In the genomic region with DNA sequence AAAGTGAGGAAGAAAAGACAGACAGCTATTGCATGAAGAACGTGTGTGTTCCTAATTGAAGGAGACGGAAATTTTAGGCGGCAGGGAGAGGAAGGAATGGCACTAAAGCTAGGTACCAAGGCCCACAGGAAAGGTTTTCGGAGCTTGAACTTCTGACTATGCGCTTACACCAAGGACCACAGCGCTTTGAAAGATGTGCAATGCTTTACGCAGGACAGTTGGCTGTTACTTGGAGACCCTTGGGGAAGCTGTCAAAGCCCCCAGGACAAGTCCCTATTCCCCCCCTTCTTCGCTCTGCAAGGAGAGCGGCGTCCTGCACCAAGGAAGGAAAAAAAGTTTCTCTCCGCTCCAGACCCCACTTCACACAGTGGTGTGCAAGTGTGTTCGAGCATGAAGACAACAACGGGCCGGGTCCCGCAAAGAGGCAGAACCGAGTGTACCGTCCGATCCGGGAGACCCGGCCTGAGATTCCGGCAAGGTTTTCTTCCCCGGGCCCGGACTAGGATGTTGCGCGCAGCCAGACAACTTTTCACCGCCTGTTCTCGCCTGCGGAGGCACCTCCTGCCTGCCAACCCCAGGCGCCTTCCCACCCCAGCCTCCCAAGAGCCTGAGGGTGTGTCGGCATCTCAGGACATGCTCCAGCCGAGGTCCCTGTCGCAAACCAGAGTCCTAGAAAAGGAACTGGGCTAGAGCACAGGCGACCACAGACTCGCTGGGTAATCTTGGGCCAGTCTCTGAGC, we compare ENCODE assay signal across 12 cellular contexts. TPM values are rescaled to one million over a fixed set of nuclear protein-coding genes. Genes with fewer than 3 reads are reported as not detected.
DNase-seq lines count a peak whose midpoint lies in the region; ATAC-seq, FAIRE-seq and TF ChIP-seq lines count a peak whose summit lies in the region.
"Had no signal": no experiment of that assay in that cellular context is flagged by ENCODE, and none has a peak within 500 bp of the region (broad histone marks: within the 10 kb centered on the region; RNA-seq: fewer than 3 reads in every experiment).

No MANE protein-coding gene starts in this region.

- H3K27ac ChIP-seq in A549 (no peak overlapping the region), right atrium auricular region (peak overlapping the region; percentile 18 to 57)
- no peak overlapping the region for H3K27ac ChIP-seq in CD8-positive, alpha-beta T cell (ENCODE audit: low read depth, low read length)

- no peak for ATAC-seq in A549
- ATAC-seq in omental fat pad (ENCODE audit: low FRiP score) = peak; percentile 56
- ATAC-seq in CD8-positive, alpha-beta T cell = no peak
- ATAC-seq in T-cell (replicated peaks in 1 of 4) = no peak
- no peak for ATAC-seq in GM21825 (IDR thresholded peaks at IDR 0.05; ENCODE audit: unreplicated experiment)

- H3K4me3 Mint-ChIP-seq in MCF 10A (ENCODE audit: unreplicated experiment) (peak overlapping the region; percentile 76), T-cell (peak overlapping the region in 1 of 3 donors; percentile 22)
- no peak overlapping the region for H3K4me3 Mint-ChIP-seq in CD8-positive, alpha-beta T cell
- no peak overlapping the region for H3K4me3 Mint-ChIP-seq in activated T-cell treated with anti-CD3 and anti-CD28 coated beads, Interleukin-2, amount 50 U/mL, for 24 hours

- BruUV-seq in MCF 10A (replicated peaks; lab: Mats Ljungman, UMichigan) = no TSS peak

- H3K27me3 ChIP-seq in right atrium auricular region = no peaks in the 10 kb centered on the region
- no peaks in the 10 kb centered on the region for H3K27me3 ChIP-seq in CD8-positive, alpha-beta T cell (ENCODE audit: insufficient read depth, low read length)

- POLR2A ChIA-PET in A549 (lab: Yijun Ruan, JAX) = no interaction called here
- POLR2A ChIA-PET in MCF 10A (lab: Yijun Ruan, JAX) = no interaction called here
- POLR2A ChIA-PET in CD8-positive, alpha-beta T cell (lab: Charles Lee) = no interaction called here
- POLR2A ChIA-PET in T-cell (lab: Charles Lee) = no interaction called here

- CTCF ChIA-PET in A549 (lab: Yijun Ruan, JAX) (no interaction called here), MCF 10A (lab: Yijun Ruan, JAX) (interaction anchor here (0.7 kb wide), 2 partner anchors 20 to 38 kb away, joined by 3 to 4 read pairs; no protein-coding TSS in a partner anchor), T-cell (lab: Charles Lee) (no interaction called here)
- CTCF ChIA-PET in CD8-positive, alpha-beta T cell (lab: Charles Lee) = no interaction called here

- 67% methylated on average over 19 of the region's 34 CpGs for WGBS in A549 (ENCODE audit: missing lambda C conversion rate)

- peak overlapping the region; percentile 75; the same call in 1 of the 3 replicates for H3K4me2 ChIP-seq in A549

- intact Hi-C loops in MCF 10A (cut with micrococcal nuclease) = no loop called here
- intact Hi-C loops in CD8-positive, alpha-beta T cell (cut with DNase I, micrococcal nuclease) = no loop called here

- H3K36me3 Mint-ChIP-seq in MCF 10A (ENCODE audit: insufficient read depth, unreplicated experiment) (no peaks in the 10 kb centered on the region), T-cell (no peaks in the 10 kb centered on the region)
- no peaks in the 10 kb centered on the region for H3K36me3 Mint-ChIP-seq in CD8-positive, alpha-beta T cell
- H3K36me3 Mint-ChIP-seq in activated T-cell treated with anti-CD3 and anti-CD28 coated beads, Interleukin-2, amount 50 U/mL, for 24 hours (ENCODE audit: low read depth) = no peaks in the 10 kb centered on the region

- H3K9me3 ChIP-seq in A549 (no peaks in the 10 kb centered on the region), right atrium auricular region (no peaks in the 10 kb centered on the region)
- no peaks in the 10 kb centered on the region for H3K9me3 ChIP-seq in CD8-positive, alpha-beta T cell (ENCODE audit: low read length)

- TF ChIP-seq CTCF in A549 (IDR thresholded peaks at IDR 0.05) (no peak), MCF 10A (IDR thresholded peaks at IDR 0.05; ENCODE audit: unreplicated experiment) (no peak), right atrium auricular region (IDR thresholded peaks at IDR 0.05) (no peak), omental fat pad (IDR thresholded peaks at IDR 0.05) (no peak)
- TF ChIP-seq CTCF in CD8-positive, alpha-beta T cell (IDR thresholded peaks at IDR 0.05) = no peak

- no peaks in the 10 kb centered on the region for H3K36me3 ChIP-seq in right atrium auricular region
- H3K36me3 ChIP-seq in CD8-positive, alpha-beta T cell (ENCODE audit: insufficient read depth, low read length) = no peaks in the 10 kb centered on the region

- no peak for FAIRE-seq in A549 (lab: Jason Lieb, UNC)
- FAIRE-seq: urothelium cell line had no signal

- H3K9me3 Mint-ChIP-seq in MCF 10A (ENCODE audit: unreplicated experiment) = no peaks in the 10 kb centered on the region
- peaks cover 3% of the 10 kb centered on the region for H3K9me3 Mint-ChIP-seq in CD8-positive, alpha-beta T cell
- peaks cover 0 to 3% (median 3%) of the 10 kb centered on the region in 3 donors for H3K9me3 Mint-ChIP-seq in T-cell
- no peaks in the 10 kb centered on the region for H3K9me3 Mint-ChIP-seq in activated T-cell treated with anti-CD3 and anti-CD28 coated beads, Interleukin-2, amount 50 U/mL, for 24 hours

- TF ChIP-seq RAD21 in A549 (conservative IDR thresholded peaks at IDR 0.05 in 1 of 2, IDR thresholded peaks at IDR 0.05 in 1 of 2) = no peak

- H3K4me1 ChIP-seq in A549 (no peaks in the 10 kb centered on the region), right atrium auricular region (peaks cover 0 to 16% of the 10 kb centered on the region in 2 donors)
- no peaks in the 10 kb centered on the region for H3K4me1 ChIP-seq in CD8-positive, alpha-beta T cell (ENCODE audit: insufficient read depth, low read length)

- DNase-seq in A549 (ENCODE audit: low read depth in 1 of 2, low spot score in 1 of 2) (no peak), MCF 10A (ENCODE audit: unreplicated experiment) (no peak), right atrium auricular region (ENCODE audit: low spot score) (no peak), omental fat pad (ENCODE audit: low spot score) (no peak), T-cell (no peak)
- DNase-seq in CD8-positive, alpha-beta T cell = no peak
- DNase-seq in activated T-cell treated with anti-CD3 and anti-CD28 coated beads, Interleukin-2, amount 50 U/mL, for 24 hours = no peak
- DNase-seq: ACHN; activated CD4-positive, alpha-beta T cell treated with anti-CD3 and anti-CD28 coated beads for 48 hours; stimulated activated CD4-positive, alpha-beta T cell treated with anti-CD3 and anti-CD28 coated beads, Interleukin-1b, Interleukin-23, amount 100 ng/mL, for 48 hours had no signal

- H3K4me3 ChIP-seq in A549 = no peak overlapping the region
- peak overlapping the region; percentile 39 to 58 for H3K4me3 ChIP-seq in right atrium auricular region
- no peak overlapping the region for H3K4me3 ChIP-seq in CD8-positive, alpha-beta T cell (ENCODE audit: low read depth, low read length)

- H3K4me1 Mint-ChIP-seq in MCF 10A (ENCODE audit: insufficient read depth, unreplicated experiment) = peaks cover 5% of the 10 kb centered on the region
- H3K4me1 Mint-ChIP-seq in CD8-positive, alpha-beta T cell (ENCODE audit: low read depth) = no peaks in the 10 kb centered on the region
- H3K4me1 Mint-ChIP-seq in T-cell = peaks cover 0 to 14% (median 5%) of the 10 kb centered on the region in 3 donors
- H3K4me1 Mint-ChIP-seq in activated T-cell treated with anti-CD3 and anti-CD28 coated beads, Interleukin-2, amount 50 U/mL, for 24 hours (ENCODE audit: low read depth) = peaks cover 10% of the 10 kb centered on the region

- H3K27ac Mint-ChIP-seq in MCF 10A (ENCODE audit: low read depth, unreplicated experiment) (no peak overlapping the region), T-cell (no peak overlapping the region)
- no peak overlapping the region for H3K27ac Mint-ChIP-seq in CD8-positive, alpha-beta T cell
- H3K27ac Mint-ChIP-seq in activated T-cell treated with anti-CD3 and anti-CD28 coated beads, Interleukin-2, amount 50 U/mL, for 24 hours = no peak overlapping the region

- TF ChIP-seq EP300 in A549 (IDR thresholded peaks at IDR 0.05) = no peak

- no peak for TF ChIP-seq POLR2A in A549 (IDR thresholded peaks at IDR 0.05; ENCODE audit: low read length)

- no peaks in the 10 kb centered on the region for H3K27me3 Mint-ChIP-seq in MCF 10A (ENCODE audit: insufficient read depth, unreplicated experiment)
- H3K27me3 Mint-ChIP-seq in CD8-positive, alpha-beta T cell (ENCODE audit: low read depth) = peaks cover 34% of the 10 kb centered on the region
- peaks cover 34 to 41% of the 10 kb centered on the region in 2 donors for H3K27me3 Mint-ChIP-seq in T-cell
- peaks cover 49% of the 10 kb centered on the region for H3K27me3 Mint-ChIP-seq in activated T-cell treated with anti-CD3 and anti-CD28 coated beads, Interleukin-2, amount 50 U/mL, for 24 hours

TF ChIP-seq in A549, 52 proteins besides CTCF, POLR2A, EP300 and RAD21 (continues in another document):
- TF ChIP-seq CBX8 (IDR thresholded peaks at IDR 0.05) (no peak), FOSB (CRISPR knock-in tag; IDR thresholded peaks at IDR 0.05) (no peak), ZC3H11A (IDR thresholded peaks at IDR 0.05) (no peak), SREBF2 (IDR thresholded peaks at IDR 0.05) (no peak), RARB (CRISPR knock-in tag; IDR thresholded peaks at IDR 0.05) (no peak), JUNB (IDR thresholded peaks at IDR 0.05) (no peak), ZFP36 (IDR thresholded peaks at IDR 0.05; ENCODE audit: borderline replicate concordance, partially characterized antibody) (no peak)
- TF ChIP-seq, protein P1, sequence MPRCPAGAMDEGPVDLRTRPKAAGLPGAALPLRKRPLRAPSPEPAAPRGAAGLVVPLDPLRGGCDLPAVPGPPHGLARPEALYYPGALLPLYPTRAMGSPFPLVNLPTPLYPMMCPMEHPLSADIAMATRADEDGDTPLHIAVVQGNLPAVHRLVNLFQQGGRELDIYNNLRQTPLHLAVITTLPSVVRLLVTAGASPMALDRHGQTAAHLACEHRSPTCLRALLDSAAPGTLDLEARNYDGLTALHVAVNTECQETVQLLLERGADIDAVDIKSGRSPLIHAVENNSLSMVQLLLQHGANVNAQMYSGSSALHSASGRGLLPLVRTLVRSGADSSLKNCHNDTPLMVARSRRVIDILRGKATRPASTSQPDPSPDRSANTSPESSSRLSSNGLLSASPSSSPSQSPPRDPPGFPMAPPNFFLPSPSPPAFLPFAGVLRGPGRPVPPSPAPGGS (IDR thresholded peaks at IDR 0.05) = no peak

RNA-seq across cellular contexts. Expression of a gene that starts 0.9 kb away (rescaled TPM):
- not detected in 2 replicates for polyA plus RNA-seq in A549 (2011; rRNA removed)
- polyA plus RNA-seq in A549 (2012; cell fraction: cytosol; rRNA removed) = not detected in 2 replicates
- polyA plus RNA-seq in A549 (2012; cell fraction: nucleus; rRNA removed) = not detected in 2 replicates
- polyA plus RNA-seq in A549 (2017; fragmentation: RNase III; extraction: RNeasy Plus Mini Kit Qiagen cat#74134 plus additional on column Dnase treatment) = not detected in 3 replicates
- not detected in 2 replicates for polyA minus RNA-seq in A549 (2011; rRNA and poly(A)+ RNA removed)
- 0.34 and 0.37 TPM in 2 replicates for total RNA-seq in MCF 10A (2022)
- total RNA-seq in right atrium auricular region = 10 to 100 TPM; 32.5 to 52.9 TPM
- 100 to 1,000 TPM in 3 of 4 donors, 10 to 100 TPM in 1; 97.4 to 163 (median 152) TPM for total RNA-seq in omental fat pad
- total RNA-seq in CD8-positive, alpha-beta T cell = not detected
- total RNA-seq in T-cell = under 1 TPM in 3 of 5 donors, not detected in 2; 0.10 to 0.28 (median 0.23) TPM

Comparison
In these comparisons a context has a peak if more than half of its experiments do, and no peak if none do; other contexts are left out.
1. H3K27ac ChIP-seq: peak in right atrium auricular region (2 of 2); none in A549 (0 of 2) and CD8-positive, alpha-beta T cell (single experiment).
2. H3K4me3 ChIP-seq: peak in right atrium auricular region (2 of 2); none in A549 (single experiment) and CD8-positive, alpha-beta T cell (single experiment).
3. RNA of a gene that starts 0.9 kb away (total RNA-seq): 97.4 to 163 TPM in omental fat pad and 32.5 to 52.9 TPM in right atrium auricular region; 0.34 to 0.37 TPM in MCF 10A, 0.10 to 0.28 TPM in T-cell and not detected in CD8-positive, alpha-beta T cell; every median in the first group is over 10 times any median in the second.